Comparison of ENCODE assay signal across 1 cellular context in the genomic region with DNA sequence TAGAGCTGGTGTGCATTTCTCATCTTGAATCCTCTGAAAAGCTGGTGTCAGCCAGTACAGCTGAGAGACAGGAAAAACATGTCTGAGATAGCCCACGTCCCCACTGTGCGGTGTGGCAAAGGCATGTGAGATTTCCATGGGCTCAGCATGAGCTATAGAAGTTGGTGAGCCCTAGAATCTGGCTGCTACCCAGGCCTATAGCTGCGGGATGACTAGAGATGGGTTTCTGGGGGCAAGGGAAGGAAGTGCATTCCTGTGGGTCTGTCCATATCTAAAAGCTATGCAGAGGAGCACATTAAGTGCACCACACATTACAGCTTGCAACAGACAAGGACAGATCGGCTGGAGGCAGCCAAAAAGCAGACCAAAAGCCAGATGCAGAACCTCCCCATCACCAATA.
TF ChIP-seq lines count a peak whose summit lies in the region.

No MANE protein-coding gene starts in this region.

TF ChIP-seq in HepG2, 621 proteins besides CTCF, POLR2A, EP300 and RAD21:
- TF ChIP-seq ZNF343 (CRISPR knock-in tag; IDR thresholded peaks at IDR 0.05) (no peak), RAD51 (IDR thresholded peaks at IDR 0.05; ENCODE audit: borderline replicate concordance) (no peak), ZFX (CRISPR knock-in tag; IDR thresholded peaks at IDR 0.05; ENCODE audit: low read depth) (no peak), SALL2 (CRISPR knock-in tag; IDR thresholded peaks at IDR 0.05) (no peak), GATAD1 (CRISPR knock-in tag; IDR thresholded peaks at IDR 0.05) (no peak), SIN3A (IDR thresholded peaks at IDR 0.05; ENCODE audit: borderline replicate concordance, low read depth, low read length) (no peak), HINFP (CRISPR knock-in tag; IDR thresholded peaks at IDR 0.05; ENCODE audit: low read depth) (no peak), DMAP1 (CRISPR knock-in tag; IDR thresholded peaks at IDR 0.05) (no peak), FOXJ3 (CRISPR knock-in tag; IDR thresholded peaks at IDR 0.05; ENCODE audit: borderline replicate concordance) (no peak), RXRA (CRISPR knock-in tag; IDR thresholded peaks at IDR 0.05) (no peak), ZNF383 (CRISPR knock-in tag; IDR thresholded peaks at IDR 0.05; ENCODE audit: borderline replicate concordance) (no peak), ZNF446 (CRISPR knock-in tag; IDR thresholded peaks at IDR 0.05) (no peak), ZNF225 (CRISPR knock-in tag; IDR thresholded peaks at IDR 0.05) (no peak)
- TF ChIP-seq, protein P1, sequence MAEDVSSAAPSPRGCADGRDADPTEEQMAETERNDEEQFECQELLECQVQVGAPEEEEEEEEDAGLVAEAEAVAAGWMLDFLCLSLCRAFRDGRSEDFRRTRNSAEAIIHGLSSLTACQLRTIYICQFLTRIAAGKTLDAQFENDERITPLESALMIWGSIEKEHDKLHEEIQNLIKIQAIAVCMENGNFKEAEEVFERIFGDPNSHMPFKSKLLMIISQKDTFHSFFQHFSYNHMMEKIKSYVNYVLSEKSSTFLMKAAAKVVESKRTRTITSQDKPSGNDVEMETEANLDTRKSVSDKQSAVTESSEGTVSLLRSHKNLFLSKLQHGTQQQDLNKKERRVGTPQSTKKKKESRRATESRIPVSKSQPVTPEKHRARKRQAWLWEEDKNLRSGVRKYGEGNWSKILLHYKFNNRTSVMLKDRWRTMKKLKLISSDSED (CRISPR knock-in tag; IDR thresholded peaks at IDR 0.05), result no peak
- TF ChIP-seq, protein P2, sequence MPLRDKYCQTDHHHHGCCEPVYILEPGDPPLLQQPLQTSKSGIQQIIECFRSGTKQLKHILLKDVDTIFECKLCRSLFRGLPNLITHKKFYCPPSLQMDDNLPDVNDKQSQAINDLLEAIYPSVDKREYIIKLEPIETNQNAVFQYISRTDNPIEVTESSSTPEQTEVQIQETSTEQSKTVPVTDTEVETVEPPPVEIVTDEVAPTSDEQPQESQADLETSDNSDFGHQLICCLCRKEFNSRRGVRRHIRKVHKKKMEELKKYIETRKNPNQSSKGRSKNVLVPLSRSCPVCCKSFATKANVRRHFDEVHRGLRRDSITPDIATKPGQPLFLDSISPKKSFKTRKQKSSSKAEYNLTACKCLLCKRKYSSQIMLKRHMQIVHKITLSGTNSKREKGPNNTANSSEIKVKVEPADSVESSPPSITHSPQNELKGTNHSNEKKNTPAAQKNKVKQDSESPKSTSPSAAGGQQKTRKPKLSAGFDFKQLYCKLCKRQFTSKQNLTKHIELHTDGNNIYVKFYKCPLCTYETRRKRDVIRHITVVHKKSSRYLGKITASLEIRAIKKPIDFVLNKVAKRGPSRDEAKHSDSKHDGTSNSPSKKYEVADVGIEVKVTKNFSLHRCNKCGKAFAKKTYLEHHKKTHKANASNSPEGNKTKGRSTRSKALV (CRISPR knock-in tag; IDR thresholded peaks at IDR 0.05), result no peak
- TF ChIP-seq, protein P3, sequence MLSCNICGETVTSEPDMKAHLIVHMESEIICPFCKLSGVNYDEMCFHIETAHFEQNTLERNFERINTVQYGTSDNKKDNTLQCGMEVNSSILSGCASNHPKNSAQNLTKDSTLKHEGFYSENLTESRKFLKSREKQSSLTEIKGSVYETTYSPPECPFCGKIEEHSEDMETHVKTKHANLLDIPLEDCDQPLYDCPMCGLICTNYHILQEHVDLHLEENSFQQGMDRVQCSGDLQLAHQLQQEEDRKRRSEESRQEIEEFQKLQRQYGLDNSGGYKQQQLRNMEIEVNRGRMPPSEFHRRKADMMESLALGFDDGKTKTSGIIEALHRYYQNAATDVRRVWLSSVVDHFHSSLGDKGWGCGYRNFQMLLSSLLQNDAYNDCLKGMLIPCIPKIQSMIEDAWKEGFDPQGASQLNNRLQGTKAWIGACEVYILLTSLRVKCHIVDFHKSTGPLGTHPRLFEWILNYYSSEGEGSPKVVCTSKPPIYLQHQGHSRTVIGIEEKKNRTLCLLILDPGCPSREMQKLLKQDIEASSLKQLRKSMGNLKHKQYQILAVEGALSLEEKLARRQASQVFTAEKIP (CRISPR knock-in tag; IDR thresholded peaks at IDR 0.05; ENCODE audit: borderline replicate concordance), result no peak
